Comparison of ENCODE assay signal across 10 cellular contexts in genomic region chr4:80268081-80268823, GRCh38. TPM values are rescaled to one million over a fixed set of nuclear protein-coding genes. Genes with fewer than 3 reads are reported as not detected.
DNase-seq lines count a peak whose midpoint lies in the region; ATAC-seq, FAIRE-seq and TF ChIP-seq lines count a peak whose summit lies in the region.
"Had no signal": no experiment of that assay in that cellular context is flagged by ENCODE, and none has a peak within 500 bp of the region (broad histone marks: within the 10 kb centered on the region; RNA-seq: fewer than 3 reads in every experiment).

No MANE protein-coding gene starts in this region.

- no peak overlapping the region for H3K4me3 Mint-ChIP-seq in neural progenitor cell
- H3K4me3 Mint-ChIP-seq: immature natural killer cell had no signal

- in situ Hi-C loops in G401 (cut with HindIII; ENCODE audit: low sequenced_read_pairs): no loop called here

- POLR2A ChIA-PET in PC-3 (lab: Charles Lee; ENCODE audit: unreplicated experiment): no interaction called here

- no peaks in the 10 kb centered on the region for H4K20me1 ChIP-seq in PC-3 (ENCODE audit: low read length)
- H4K20me1 ChIP-seq in neural progenitor cell (ENCODE audit: low read depth): peaks cover 18% of the 10 kb centered on the region

- H3F3A ChIP-seq in PC-3 (ENCODE audit: low read length, unreplicated experiment): no peaks in the 10 kb centered on the region
- H3F3A ChIP-seq in neural progenitor cell (ENCODE audit: low read depth): no peaks in the 10 kb centered on the region

- H3K4me1 Mint-ChIP-seq in neural progenitor cell: peaks cover 24% of the 10 kb centered on the region
- H3K4me1 Mint-ChIP-seq: immature natural killer cell had no signal

- H2AFZ ChIP-seq in PC-3 (ENCODE audit: low read length) (no peak overlapping the region), neural progenitor cell (replicated peaks) (no peak overlapping the region)

- H3K4me3 ChIP-seq in PC-3 (ENCODE audit: low read length) (peak overlapping the region; percentile 47), epithelial cell of proximal tubule (ENCODE audit: low read depth, low read length) (peak overlapping the region; percentile 80), neural progenitor cell (no peak overlapping the region), kidney (ENCODE audit: low read length in 2 of 2) (peak overlapping the region in 1 of 2 donors; percentile 4), Peyer's patch (peak overlapping the region in 1 of 4 donors; percentile 12)
- H3K4me3 ChIP-seq: psoas muscle had no signal

- H3K36me3 ChIP-seq in PC-3 (ENCODE audit: low read depth, low read length): no peaks in the 10 kb centered on the region
- no peaks in the 10 kb centered on the region for H3K36me3 ChIP-seq in neural progenitor cell
- H3K36me3 ChIP-seq in kidney (ENCODE audit: control insufficient read depth in 1 of 2, insufficient read depth in 2 of 2, low read length in 2 of 2): no peaks in the 10 kb centered on the region
- no peaks in the 10 kb centered on the region for H3K36me3 ChIP-seq in Peyer's patch

- H3K9me3 ChIP-seq in PC-3 (ENCODE audit: low read length) (no peaks in the 10 kb centered on the region), neural progenitor cell (ENCODE audit: low read depth) (no peaks in the 10 kb centered on the region), kidney (ENCODE audit: control insufficient read depth in 1 of 2, low read length in 2 of 2) (no peaks in the 10 kb centered on the region), Peyer's patch (no peaks in the 10 kb centered on the region)
- H3K9me3 ChIP-seq: psoas muscle had no signal

- DNase-seq in G401 (ENCODE audit: low spot score): peak; percentile 81
- no peak for DNase-seq in PC-3
- DNase-seq in epithelial cell of proximal tubule (ENCODE audit: low read depth): no peak
- peak; percentile 17 for DNase-seq in neural progenitor cell (ENCODE audit: low spot score)
- no peak for DNase-seq in HuH-7 (ENCODE audit: low spot score)
- no peak for DNase-seq in NCI-H128 (lab: John Stamatoyannopoulos, UW; ENCODE audit: unreplicated experiment)
- DNase-seq in kidney: no peak
- DNase-seq in Peyer's patch: no peak
- DNase-seq: immature natural killer cell, psoas muscle had no signal

- intact Hi-C loops in PC-3 (cut with micrococcal nuclease) (loop anchor here (5.0 kb wide), 2 partner anchors 39 to 46 kb away; no protein-coding TSS in a partner anchor), kidney (cut with DNase I) (no loop called here)

- peaks cover 53% of the 10 kb centered on the region for H3K79me2 ChIP-seq in PC-3 (ENCODE audit: low read length)
- no peaks in the 10 kb centered on the region for H3K79me2 ChIP-seq in neural progenitor cell (ENCODE audit: low read depth)

- H3K4me2 ChIP-seq in PC-3 (ENCODE audit: low read length) (peak overlapping the region; percentile 67; the same call in 1 of the 2 replicates), neural progenitor cell (peak overlapping the region; percentile 1)

- H3K4me1 ChIP-seq in PC-3 (ENCODE audit: insufficient read depth, low read length): peaks cover 16% of the 10 kb centered on the region
- H3K4me1 ChIP-seq in neural progenitor cell: peaks cover 22% of the 10 kb centered on the region
- peaks cover 0 to 9% of the 10 kb centered on the region in 2 donors for H3K4me1 ChIP-seq in kidney (ENCODE audit: control insufficient read depth in 1 of 2, insufficient read depth in 1 of 2, low read depth in 1 of 2, low read length in 2 of 2)
- H3K4me1 ChIP-seq in Peyer's patch: peaks cover 0 to 11% (median 0%) of the 10 kb centered on the region in 4 donors

- peaks cover 3% of the 10 kb centered on the region for H3K9me3 Mint-ChIP-seq in neural progenitor cell
- H3K9me3 Mint-ChIP-seq: immature natural killer cell had no signal

- no peak for TF ChIP-seq CTCF in PC-3 (conservative IDR thresholded peaks at IDR 0.05; ENCODE audit: low read depth, low read length)
- TF ChIP-seq CTCF in epithelial cell of proximal tubule (conservative IDR thresholded peaks at IDR 0.05; ENCODE audit: low read depth, low read length): no peak
- no peak for TF ChIP-seq CTCF in neural progenitor cell (IDR thresholded peaks at IDR 0.05)
- no peak for TF ChIP-seq CTCF in kidney (IDR thresholded peaks at IDR 0.05; ENCODE audit: borderline replicate concordance, extremely low read depth, insufficient read depth)
- TF ChIP-seq CTCF in Peyer's patch (IDR thresholded peaks at IDR 0.05): no peak

- H3K27me3 Mint-ChIP-seq in neural progenitor cell (ENCODE audit: insufficient read depth, low read depth): peaks cover 65% of the 10 kb centered on the region

- CTCF ChIA-PET in PC-3 (lab: Charles Lee): no interaction called here

- no peaks in the 10 kb centered on the region for H3K36me3 Mint-ChIP-seq in neural progenitor cell
- H3K36me3 Mint-ChIP-seq: immature natural killer cell had no signal

- no TSS peak for BruUV-seq in PC-3 (replicated peaks; lab: Mats Ljungman, UMichigan)

- no peaks in the 10 kb centered on the region for H3K9me2 ChIP-seq in PC-3 (replicated peaks; ENCODE audit: low read length)

- no peaks in the 10 kb centered on the region for H3K27me3 ChIP-seq in PC-3 (ENCODE audit: low read length)
- H3K27me3 ChIP-seq in neural progenitor cell: peaks cover 100% of the 10 kb centered on the region
- H3K27me3 ChIP-seq in Peyer's patch: peaks cover 0 to 26% of the 10 kb centered on the region in 2 donors

- no peak overlapping the region for H3K27ac ChIP-seq in PC-3 (ENCODE audit: low read length)
- no peak overlapping the region for H3K27ac ChIP-seq in neural progenitor cell
- no peak overlapping the region for H3K27ac ChIP-seq in kidney (ENCODE audit: low read depth in 2 of 2, low read length in 2 of 2)
- H3K27ac ChIP-seq in Peyer's patch: no peak overlapping the region
- H3K27ac ChIP-seq: psoas muscle had no signal

- H3K9ac ChIP-seq in PC-3 (ENCODE audit: low read length) (no peak overlapping the region), neural progenitor cell (no peak overlapping the region), kidney (ENCODE audit: low read length in 2 of 2) (no peak overlapping the region)

- no peak overlapping the region for H3K27ac Mint-ChIP-seq in neural progenitor cell
- H3K27ac Mint-ChIP-seq: immature natural killer cell had no signal

- TF ChIP-seq POLR2A in Peyer's patch (IDR thresholded peaks at IDR 0.05): no peak

- ATAC-seq in PC-3: no peak
- ATAC-seq: psoas muscle had no signal

- FAIRE-seq in kidney (lab: Jason Lieb, UNC): no peak

RNA-seq across cellular contexts. Expression of gene FGF5, which starts 1.8 kb away (rescaled TPM):
- total RNA-seq in G401 (2014; rRNA removed; shearing (Covaris generic)): 0.92 and 1.0 TPM in 2 replicates
- 0.75 and 2.6 TPM in 2 replicates for total RNA-seq in PC-3 (2014; rRNA removed)
- total RNA-seq in epithelial cell of proximal tubule: 2.3 and 5.8 TPM in 2 replicates
- total RNA-seq in neural progenitor cell (ENCODE audit: low replicate concordance): not detected in 2 replicates
- total RNA-seq in kidney: 0.13 TPM
- 0.09 TPM for polyA plus RNA-seq in kidney (ENCODE audit: insufficient read depth, low read depth, low replicate concordance)
- not detected for total RNA-seq in Peyer's patch
- polyA plus RNA-seq: immature natural killer cell, psoas muscle had no signal

Comparison
In these comparisons a context has a peak if more than half of its experiments do, and no peak if none do; other contexts are left out.
1. DNase-seq: peak in G401 (single experiment) and neural progenitor cell (single experiment); none in PC-3 (single experiment), epithelial cell of proximal tubule (single experiment), HuH-7 (single experiment), NCI-H128 (single experiment), kidney (single experiment) and Peyer's patch (0 of 3).